ENCODE assay signal across 8 cellular contexts in genomic region chr11:65712633-65713076, GRCh38. TPM values are rescaled to one million over a fixed set of nuclear protein-coding genes. Genes with fewer than 3 reads are reported as not detected.
DNase-seq lines count a peak whose midpoint lies in the region; ATAC-seq and TF ChIP-seq lines count a peak whose summit lies in the region.

No MANE protein-coding gene starts in this region.

- H3K36me3 ChIP-seq in CD4-positive, CD25-positive, alpha-beta regulatory T cell (ENCODE audit: control insufficient read depth, insufficient read depth, low read length), result peaks cover 42% of the 10 kb centered on the region
- H3K36me3 ChIP-seq in Loucy (ENCODE audit: insufficient read depth, low read length) (peaks cover 32% of the 10 kb centered on the region; the same call in 1 of the 2 replicates), ectodermal cell (ENCODE audit: control insufficient read depth, insufficient read depth, low read length) (peaks cover 29% of the 10 kb centered on the region), neuron (ENCODE audit: insufficient read depth, low read length) (peaks cover 45% of the 10 kb centered on the region)

- no peaks in the 10 kb centered on the region for H3K27me3 Mint-ChIP-seq in CD4-positive, CD25-positive, alpha-beta regulatory T cell

- H3K9me3 ChIP-seq in CD4-positive, CD25-positive, alpha-beta regulatory T cell (ENCODE audit: control insufficient read depth in 2 of 2, low read length in 2 of 2), result no peaks in the 10 kb centered on the region
- H3K9me3 ChIP-seq in Loucy (ENCODE audit: insufficient read depth, low read depth, low read length) (no peaks in the 10 kb centered on the region), ectodermal cell (ENCODE audit: control insufficient read depth, low read length) (no peaks in the 10 kb centered on the region), neuron (ENCODE audit: low read length) (no peaks in the 10 kb centered on the region)

- 66 to 68% methylated on average over 11 of the region's 11 CpGs for WGBS in ectodermal cell, 2 experiments

- no peak for DNase-seq in CD4-positive, CD25-positive, alpha-beta regulatory T cell
- no peak for DNase-seq in SIG-M5 treated with dmso at 0.1 percent for 504 hours (lab: John Stamatoyannopoulos, UW; ENCODE audit: unreplicated experiment)

- H4K20me1 ChIP-seq in Loucy (ENCODE audit: insufficient read depth, low read length, poor library complexity, severe bottlenecking), result peaks cover 12% of the 10 kb centered on the region

- TF ChIP-seq CTCF in Loucy (conservative IDR thresholded peaks at IDR 0.05; ENCODE audit: low read length), result no peak

- no peak for ATAC-seq in CD4-positive, CD25-positive, alpha-beta regulatory T cell (ENCODE audit: low read depth in 2 of 2)
- ATAC-seq in HG02759 (IDR thresholded peaks at IDR 0.05; ENCODE audit: unreplicated experiment) (no peak), HG03025 (IDR thresholded peaks at IDR 0.05; ENCODE audit: low FRiP score, unreplicated experiment) (no peak), HG03097 (IDR thresholded peaks at IDR 0.05; ENCODE audit: low FRiP score, unreplicated experiment) (no peak)

- H3K4me3 Mint-ChIP-seq in CD4-positive, CD25-positive, alpha-beta regulatory T cell, result peak overlapping the region; percentile 93 to 99 (median 97)

- peaks cover 28% of the 10 kb centered on the region for H3K36me3 Mint-ChIP-seq in CD4-positive, CD25-positive, alpha-beta regulatory T cell

- peaks cover 19% of the 10 kb centered on the region for H3K4me1 ChIP-seq in CD4-positive, CD25-positive, alpha-beta regulatory T cell (ENCODE audit: control insufficient read depth, insufficient read depth, low read length, poor library complexity, severe bottlenecking)
- H3K4me1 ChIP-seq in Loucy (ENCODE audit: insufficient read depth, low read length, poor library complexity, severe bottlenecking) (peaks cover 18% of the 10 kb centered on the region), ectodermal cell (ENCODE audit: control insufficient read depth, insufficient read depth, low read length) (peaks cover 3% of the 10 kb centered on the region), neuron (ENCODE audit: insufficient read depth, low read length) (peaks cover 5% of the 10 kb centered on the region)

- H3K4me3 ChIP-seq in CD4-positive, CD25-positive, alpha-beta regulatory T cell (ENCODE audit: low read depth, low read length), result peak overlapping the region; percentile 78
- H3K4me3 ChIP-seq in Loucy (ENCODE audit: low read length, poor library complexity, severe bottlenecking) (peak overlapping the region; percentile 82), ectodermal cell (ENCODE audit: insufficient read depth, low read depth, low read length) (peak overlapping the region; percentile 83), neuron (ENCODE audit: low read length) (peak overlapping the region; percentile 64)

- no peaks in the 10 kb centered on the region for H3F3A ChIP-seq in Loucy (ENCODE audit: low read depth)

- peak overlapping the region; percentile 83 for H3K9ac ChIP-seq in Loucy (ENCODE audit: low read depth, low read length, poor library complexity, severe bottlenecking)

- H3K27ac Mint-ChIP-seq in CD4-positive, CD25-positive, alpha-beta regulatory T cell, result peak overlapping the region; percentile 99 to 100 (median 99)

- peaks cover 32% of the 10 kb centered on the region for H3K79me2 ChIP-seq in Loucy (ENCODE audit: insufficient read depth, low read length)

- H3K27ac ChIP-seq in CD4-positive, CD25-positive, alpha-beta regulatory T cell (ENCODE audit: insufficient read depth, low read length, poor library complexity, severe bottlenecking), result peak overlapping the region; percentile 99
- no peak overlapping the region for H3K27ac ChIP-seq in ectodermal cell (ENCODE audit: insufficient read depth, low read depth, low read length, poor library complexity, severe bottlenecking)

- peak overlapping the region; percentile 87 for H3K4me2 ChIP-seq in Loucy (ENCODE audit: low read depth, low read length, poor library complexity, severe bottlenecking)

- H2AFZ ChIP-seq in Loucy (ENCODE audit: low read length) (no peak overlapping the region), neuron (ENCODE audit: low read depth, low read length) (no peak overlapping the region)

- H3K9me3 Mint-ChIP-seq in CD4-positive, CD25-positive, alpha-beta regulatory T cell, result peaks cover 0 to 2% (median 0%) of the 10 kb centered on the region in 7 donors

- H3K27me3 ChIP-seq in CD4-positive, CD25-positive, alpha-beta regulatory T cell (ENCODE audit: control insufficient read depth, insufficient read depth, low read length), result no peaks in the 10 kb centered on the region
- H3K27me3 ChIP-seq in Loucy (ENCODE audit: insufficient read depth, low read length, poor library complexity, severe bottlenecking) (no peaks in the 10 kb centered on the region), ectodermal cell (ENCODE audit: control insufficient read depth, insufficient read depth, low read length, poor library complexity, severe bottlenecking) (peaks cover 4% of the 10 kb centered on the region), neuron (ENCODE audit: insufficient read depth, low read length) (no peaks in the 10 kb centered on the region)

- H3K9me2 ChIP-seq in Loucy (replicated peaks; ENCODE audit: low read depth, low read length), result no peaks in the 10 kb centered on the region

- peaks cover 5 to 34% (median 22%) of the 10 kb centered on the region in 4 donors for H3K4me1 Mint-ChIP-seq in CD4-positive, CD25-positive, alpha-beta regulatory T cell

RNA-seq across cellular contexts. Expression of gene KAT5, which starts 0.6 kb away (rescaled TPM):
- total RNA-seq in CD4-positive, CD25-positive, alpha-beta regulatory T cell, result 127 TPM
- polyA plus RNA-seq in CD4-positive, CD25-positive, alpha-beta regulatory T cell, result 10 to 100 TPM; 45.4 to 62.7 (median 55.7) TPM
- 49.9 TPM for polyA plus RNA-seq in ectodermal cell (2013, experiment 1 of 4)
- 46.7 TPM for polyA plus RNA-seq in ectodermal cell (2013, experiment 2 of 4)
- 41.9 TPM for polyA plus RNA-seq in ectodermal cell (2013, experiment 3 of 4)
- 47.7 TPM for polyA plus RNA-seq in ectodermal cell (2013, experiment 4 of 4)

RNA-seq across cellular contexts. Expression of gene RNASEH2C, which starts 7.9 kb away (rescaled TPM):
- total RNA-seq in CD4-positive, CD25-positive, alpha-beta regulatory T cell, result 28.3 TPM
- polyA plus RNA-seq in CD4-positive, CD25-positive, alpha-beta regulatory T cell, result 10 to 100 TPM; 60.6 to 83.8 (median 72.6) TPM
- 40.1 TPM for polyA plus RNA-seq in ectodermal cell (2013, experiment 1 of 4)
- polyA plus RNA-seq in ectodermal cell (2013, experiment 2 of 4), result 37.1 TPM
- 32.4 TPM for polyA plus RNA-seq in ectodermal cell (2013, experiment 3 of 4)
- polyA plus RNA-seq in ectodermal cell (2013, experiment 4 of 4), result 34.0 TPM

RNA-seq across cellular contexts. Expression of gene RELA, which starts 49.9 kb away (rescaled TPM):
- total RNA-seq in CD4-positive, CD25-positive, alpha-beta regulatory T cell, result 295 TPM
- polyA plus RNA-seq in CD4-positive, CD25-positive, alpha-beta regulatory T cell, result 10 to 100 TPM; 40.3 to 66.1 (median 53.3) TPM
- 33.3 TPM for polyA plus RNA-seq in ectodermal cell (2013, experiment 1 of 4)
- 33.3 TPM for polyA plus RNA-seq in ectodermal cell (2013, experiment 2 of 4)
- 32.7 TPM for polyA plus RNA-seq in ectodermal cell (2013, experiment 3 of 4)
- polyA plus RNA-seq in ectodermal cell (2013, experiment 4 of 4), result 34.6 TPM
